1 cellular context compared by ENCODE assay signal in genomic region chr6:107230448-107230847, GRCh38.
TF ChIP-seq lines count a peak whose summit lies in the region.

No MANE protein-coding gene starts in this region.

TF ChIP-seq in H1, 55 proteins besides CTCF, POLR2A, EP300 and RAD21:
- TF ChIP-seq TEAD4 (IDR thresholded peaks at IDR 0.05; ENCODE audit: low read depth, low read length) (no peak), CBX8 (IDR thresholded peaks at IDR 0.05; ENCODE audit: borderline replicate concordance, low read depth, low read length) (no peak), POLR2AphosphoS5 (IDR thresholded peaks at IDR 0.05; ENCODE audit: low read depth, low read length) (no peak), BCL11A (IDR thresholded peaks at IDR 0.05; ENCODE audit: low read depth in 2 of 2, low read length in 2 of 2) (no peak)
